1 cellular context compared by ENCODE assay signal in the genomic region with DNA sequence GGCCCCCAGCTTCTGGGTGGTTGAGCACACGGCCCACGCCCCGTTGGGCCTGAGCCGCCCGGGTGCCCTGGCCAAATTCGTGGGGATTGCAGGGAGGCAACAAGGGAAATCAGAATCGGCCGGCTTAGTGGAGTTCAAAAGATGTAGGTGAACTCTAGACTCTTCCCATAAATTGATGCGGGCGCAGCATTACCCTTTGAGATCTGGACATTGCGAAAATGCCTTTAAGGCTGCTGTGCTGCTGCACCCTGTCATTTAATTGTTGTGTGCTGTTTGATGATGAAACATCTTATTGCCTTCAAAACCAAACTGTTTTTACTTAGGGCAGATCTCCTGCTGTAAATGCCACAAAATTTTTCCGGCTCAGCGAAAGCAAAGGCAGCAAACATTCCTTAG.
TF ChIP-seq lines count a peak whose summit lies in the region.

No MANE protein-coding gene starts in this region.

TF ChIP-seq in K562, 482 proteins besides CTCF, POLR2A, EP300 and RAD21 (continues in another document):
- peak; percentile 0 for TF ChIP-seq MEIS2 (IDR thresholded peaks at IDR 0.05; ENCODE audit: partially characterized antibody)
- 0 out of 2 replicates have a peak, but pooled peaks have one; percentile 22 for TF ChIP-seq ZNF79 (CRISPR knock-in tag; IDR thresholded peaks at IDR 0.05; ENCODE audit: low read depth)
- TF ChIP-seq SMAD3 (CRISPR knock-in tag; conservative IDR thresholded peaks at IDR 0.05), result peak; percentile 51; the same call in 1 of the 2 replicates
- no peak for TF ChIP-seq DDX20 (tag; IDR thresholded peaks at IDR 0.05; ENCODE audit: low read depth)
- TF ChIP-seq ATF3 (IDR thresholded peaks at IDR 0.05), result peak; percentile 65
- no peak for TF ChIP-seq ATF3 (CRISPR knock-in tag; conservative IDR thresholded peaks at IDR 0.05)
- no peak for TF ChIP-seq JUND (IDR thresholded peaks at IDR 0.05; ENCODE audit: borderline replicate concordance, low read depth, low read length)
- TF ChIP-seq JUND (tag; IDR thresholded peaks at IDR 0.05; ENCODE audit: borderline replicate concordance, low read depth, low read length), result no peak
- no peak; a peak in 1 of 4 replicates for TF ChIP-seq ARNT (IDR thresholded peaks at IDR 0.05)
- TF ChIP-seq CEBPG (CRISPR knock-in tag; IDR thresholded peaks at IDR 0.05), result no peak
- TF ChIP-seq CEBPG (tag; conservative IDR thresholded peaks at IDR 0.05 in 1 of 2, IDR thresholded peaks at IDR 0.05 in 1 of 2), result peak; percentile 56 to 74
- TF ChIP-seq TAF9B (IDR thresholded peaks at IDR 0.05; ENCODE audit: partially characterized antibody), result peak; percentile 1
- 0 out of 2 replicates have a peak, but pooled peaks have one; percentile 26 for TF ChIP-seq SMARCC2 (IDR thresholded peaks at IDR 0.05; ENCODE audit: low read depth)
- peak; percentile 30; the same call in 1 of the 2 replicates for TF ChIP-seq NCOA1 (IDR thresholded peaks at IDR 0.05; ENCODE audit: low read depth)
- TF ChIP-seq ZNF239 (CRISPR knock-in tag; IDR thresholded peaks at IDR 0.05), result no peak
- TF ChIP-seq CEBPB (tag; IDR thresholded peaks at IDR 0.05), result peak; percentile 65
- TF ChIP-seq ZNF592 (IDR thresholded peaks at IDR 0.05), result peak; percentile 70
- 0 out of 2 replicates have a peak, but pooled peaks have one; percentile 12 for TF ChIP-seq ATF7 (IDR thresholded peaks at IDR 0.05)
- TF ChIP-seq ZKSCAN1 (IDR thresholded peaks at IDR 0.05; ENCODE audit: low read depth, low read length), result no peak
- TF ChIP-seq, protein P1, sequence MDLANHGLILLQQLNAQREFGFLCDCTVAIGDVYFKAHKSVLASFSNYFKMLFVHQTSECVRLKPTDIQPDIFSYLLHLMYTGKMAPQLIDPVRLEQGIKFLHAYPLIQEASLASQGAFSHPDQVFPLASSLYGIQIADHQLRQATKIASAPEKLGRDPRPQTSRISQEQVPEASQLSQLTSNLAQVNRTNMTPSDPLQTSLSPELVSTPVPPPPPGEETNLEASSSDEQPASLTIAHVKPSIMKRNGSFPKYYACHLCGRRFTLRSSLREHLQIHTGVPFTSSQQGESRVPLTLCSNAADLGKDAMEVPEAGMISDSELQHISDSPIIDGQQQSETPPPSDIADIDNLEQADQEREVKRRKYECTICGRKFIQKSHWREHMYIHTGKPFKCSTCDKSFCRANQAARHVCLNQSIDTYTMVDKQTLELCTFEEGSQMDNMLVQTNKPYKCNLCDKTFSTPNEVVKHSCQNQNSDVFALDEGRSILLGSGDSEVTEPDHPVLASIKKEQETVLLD (IDR thresholded peaks at IDR 0.05), result peak; percentile 22; the same call in 1 of the 2 replicates
- TF ChIP-seq KLF6 (CRISPR knock-in tag; IDR thresholded peaks at IDR 0.05; ENCODE audit: borderline replicate concordance), result no peak
- TF ChIP-seq AFF1 (IDR thresholded peaks at IDR 0.05; ENCODE audit: low read depth in 1 of 2, partially characterized antibody in 2 of 2), result peak in 1 of 2 experiments; percentile 40
- TF ChIP-seq MAFK (IDR thresholded peaks at IDR 0.05; ENCODE audit: low read length), result no peak
- TF ChIP-seq DMBX1 (CRISPR knock-in tag; IDR thresholded peaks at IDR 0.05; ENCODE audit: borderline replicate concordance), result 0 out of 2 replicates have a peak, but pooled peaks have one; percentile 29
- peak; percentile 51; the same call in 1 of the 2 replicates for TF ChIP-seq SMARCA4 (IDR thresholded peaks at IDR 0.05)
- 0 out of 2 replicates have a peak, but pooled peaks have one; percentile 31 for TF ChIP-seq KLF13 (tag; IDR thresholded peaks at IDR 0.05; ENCODE audit: borderline replicate concordance, low read depth)
- 0 out of 2 replicates have a peak, but pooled peaks have one; percentile 28 for TF ChIP-seq STAT6 (CRISPR knock-in tag; IDR thresholded peaks at IDR 0.05)
- TF ChIP-seq RBM14 (IDR thresholded peaks at IDR 0.05; ENCODE audit: borderline replicate concordance, insufficient read depth, low read depth, low read length), result no peak
- 0 out of 2 replicates have a peak, but pooled peaks have one; percentile 65 for TF ChIP-seq ZNF583 (CRISPR knock-in tag; IDR thresholded peaks at IDR 0.05)
- TF ChIP-seq, protein P2, sequence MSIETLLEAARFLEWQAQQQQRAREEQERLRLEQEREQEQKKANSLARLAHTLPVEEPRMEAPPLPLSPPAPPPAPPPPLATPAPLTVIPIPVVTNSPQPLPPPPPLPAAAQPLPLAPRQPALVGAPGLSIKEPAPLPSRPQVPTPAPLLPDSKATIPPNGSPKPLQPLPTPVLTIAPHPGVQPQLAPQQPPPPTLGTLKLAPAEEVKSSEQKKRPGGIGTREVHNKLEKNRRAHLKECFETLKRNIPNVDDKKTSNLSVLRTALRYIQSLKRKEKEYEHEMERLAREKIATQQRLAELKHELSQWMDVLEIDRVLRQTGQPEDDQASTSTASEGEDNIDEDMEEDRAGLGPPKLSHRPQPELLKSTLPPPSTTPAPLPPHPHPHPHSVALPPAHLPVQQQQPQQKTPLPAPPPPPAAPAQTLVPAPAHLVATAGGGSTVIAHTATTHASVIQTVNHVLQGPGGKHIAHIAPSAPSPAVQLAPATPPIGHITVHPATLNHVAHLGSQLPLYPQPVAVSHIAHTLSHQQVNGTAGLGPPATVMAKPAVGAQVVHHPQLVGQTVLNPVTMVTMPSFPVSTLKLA (conservative IDR thresholded peaks at IDR 0.05), result 0 out of 4 replicates have a peak, but pooled peaks of 1 of the 2 experiments have one; percentile 8
- TF ChIP-seq, protein P3, sequence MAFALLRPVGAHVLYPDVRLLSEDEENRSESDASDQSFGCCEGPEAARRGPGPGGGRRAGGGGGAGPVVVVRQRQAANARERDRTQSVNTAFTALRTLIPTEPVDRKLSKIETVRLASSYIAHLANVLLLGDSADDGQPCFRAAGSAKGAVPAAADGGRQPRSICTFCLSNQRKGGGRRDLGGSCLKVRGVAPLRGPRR (CRISPR knock-in tag; IDR thresholded peaks at IDR 0.05), result 0 out of 2 replicates have a peak, but pooled peaks have one; percentile 46
